ENCODE assay signal across 20 cellular contexts in the genomic region with DNA sequence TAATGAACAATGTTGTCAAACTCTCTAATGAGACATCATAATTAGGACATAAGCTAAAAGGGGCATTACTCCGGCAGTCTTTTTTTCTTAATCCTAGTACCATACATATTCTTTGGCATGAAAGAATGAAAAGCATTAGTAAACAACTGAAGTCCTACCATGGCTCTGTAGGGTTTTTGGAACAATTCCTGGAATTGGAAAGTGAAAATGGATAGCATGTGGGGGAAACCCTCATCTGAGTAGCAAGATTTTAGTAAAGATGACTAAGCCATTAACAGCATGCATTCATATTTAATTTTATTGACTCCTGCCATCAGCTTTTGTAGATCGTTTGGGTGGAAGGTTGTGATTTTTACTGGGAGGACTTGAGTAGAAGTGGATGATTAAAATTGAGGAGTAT.
"Had no signal": no experiment of that assay in that cellular context is flagged by ENCODE, and none has a peak within 500 bp of the region (broad histone marks: within the 10 kb centered on the region; RNA-seq: fewer than 3 reads in every experiment).

No MANE protein-coding gene starts in this region.

- H3K27me3 ChIP-seq: breast epithelium, foreskin keratinocyte, sigmoid colon, stomach had no signal

- DNase-seq: activated B cell treated with CpG ODN at 0.5 μM for 24 hours; activated CD4-positive, alpha-beta memory T cell treated with anti-CD3 and anti-CD28 coated beads, Interleukin-2, amount 10 ng/mL, durations not matched to agents 7 days and 5 days; activated CD4-positive, alpha-beta T cell treated with anti-CD3 and anti-CD28 coated beads for 4 hours; activated CD8-positive, alpha-beta memory T cell treated with anti-CD3 and anti-CD28 coated beads, Interleukin-2, amount 10 ng/mL, durations not matched to agents 7 days and 5 days; activated naive CD4-positive, alpha-beta T cell; activated naive CD8-positive, alpha-beta T cell treated with anti-CD3 and anti-CD28 coated beads, Interleukin-2, amount 10 ng/mL, durations not matched to agents 7 days and 5 days; cortex of kidney; effector CD4-positive, alpha-beta T cell; foreskin keratinocyte; hypothalamus; mammary epithelial cell; midbrain; sigmoid colon; stimulated activated CD4-positive, alpha-beta T cell treated with anti-CD3 and anti-CD28 coated beads, Interleukin-4, amount 100 ng/mL, for 24 hours; stomach; T-cell; T-helper 9 cell had no signal

- H3K27ac ChIP-seq: breast epithelium, foreskin keratinocyte, sigmoid colon, stomach had no signal

- H3K36me3 ChIP-seq: breast epithelium, sigmoid colon, stomach had no signal

- ATAC-seq: activated CD8-positive, alpha-beta memory T cell treated with anti-CD3 and anti-CD28 coated beads, Interleukin-2, amount 10 ng/mL, durations not matched to agents 7 days and 5 days; esophagus mucosa; foreskin keratinocyte; stimulated activated effector memory CD8-positive, alpha-beta T cell treated with anti-CD3 and anti-CD28 coated beads, Interleukin-12 subunit alpha, Interleukin-12 subunit beta, amount 100 ng/mL, for 72 hours; T-cell had no signal

- H3K4me3 ChIP-seq: breast epithelium, sigmoid colon, stomach had no signal
